ENCODE assay signal across 9 cellular contexts in the genomic region with DNA sequence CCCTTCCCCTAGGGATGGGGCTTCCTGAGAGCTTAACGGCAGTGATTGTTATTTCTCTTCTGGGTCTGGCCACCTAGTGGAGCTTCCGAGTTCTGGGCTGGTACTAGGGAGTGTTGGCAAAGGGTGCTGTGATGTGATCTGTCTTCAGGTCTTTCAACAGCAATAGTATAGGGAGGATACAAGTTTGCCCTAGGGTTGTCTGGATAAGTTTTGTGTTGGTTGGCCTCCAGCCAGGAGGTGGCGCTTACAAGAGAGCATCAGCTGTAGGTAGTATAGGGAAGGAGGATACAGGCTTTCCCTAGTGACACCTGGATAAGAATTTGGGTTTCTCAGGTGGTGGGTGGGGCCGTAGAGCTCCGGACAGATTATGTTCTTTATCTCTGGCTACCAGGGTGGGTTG. TPM values are rescaled to one million over a fixed set of nuclear protein-coding genes. Genes with fewer than 3 reads are reported as not detected.
DNase-seq lines count a peak whose midpoint lies in the region; ATAC-seq lines count a peak whose summit lies in the region.
"Had no signal": no experiment of that assay in that cellular context is flagged by ENCODE, and none has a peak within 500 bp of the region (broad histone marks: within the 10 kb centered on the region; RNA-seq: fewer than 3 reads in every experiment).

No MANE protein-coding gene starts in this region.

- no peaks in the 10 kb centered on the region for H3K79me2 ChIP-seq in trophoblast cell (ENCODE audit: control insufficient read depth, insufficient read depth, low read length, poor library complexity)

- no peak overlapping the region for H2BK12ac ChIP-seq in trophoblast cell (ENCODE audit: low read length)

- no peak overlapping the region for H3K18ac ChIP-seq in trophoblast cell (ENCODE audit: low read length)

- no peak overlapping the region for H3K4ac ChIP-seq in trophoblast cell (ENCODE audit: low read depth, low read length)

- peaks cover 0 to 2% of the 10 kb centered on the region in 2 experiments for H3K4me1 ChIP-seq in trophoblast cell (ENCODE audit: control insufficient read depth in 1 of 2, insufficient read depth in 2 of 2, low read length in 2 of 2)

- no peak overlapping the region for H2AK5ac ChIP-seq in trophoblast cell (ENCODE audit: low read length)

- peak; percentile 30 for DNase-seq in NCI-H82 (lab: John Stamatoyannopoulos, UW)
- DNase-seq in NCI-H82 treated with DMSO at 0.1 percent for 48 hours (lab: John Stamatoyannopoulos, UW; ENCODE audit: unreplicated experiment): no peak
- DNase-seq in OCI-M1 (lab: John Stamatoyannopoulos, UW): peak; percentile 10
- peak in 1 of 2 donors; percentile 18 for DNase-seq in trophoblast cell
- no peak for DNase-seq in SW 1271 (lab: John Stamatoyannopoulos, UW)
- DNase-seq in Kasumi-1 (lab: John Stamatoyannopoulos, UW): no peak
- no peak for DNase-seq in globus pallidus (ENCODE audit: low spot score)
- DNase-seq: NCI-H1436 had no signal

- H3K27ac ChIP-seq in trophoblast cell (ENCODE audit: low read depth, low read length): no peak overlapping the region

- no peaks in the 10 kb centered on the region for H3K27me3 ChIP-seq in trophoblast cell (ENCODE audit: insufficient read depth, low read length)

- no peak overlapping the region for H4K12ac ChIP-seq in trophoblast cell (ENCODE audit: low read depth, low read length)

- no peaks in the 10 kb centered on the region for H3K79me1 ChIP-seq in trophoblast cell (ENCODE audit: low read length)

- peak; percentile 36 for ATAC-seq in HG02840 (IDR thresholded peaks at IDR 0.05; ENCODE audit: low FRiP score, unreplicated experiment)

- no CpG with 5 or more reads among the region's 5 CpGs for WGBS in trophoblast cell (ENCODE audit: extremely low coverage, insufficient coverage, insufficient read length)

- H3K36me3 ChIP-seq in trophoblast cell (ENCODE audit: control insufficient read depth in 1 of 2, insufficient read depth in 2 of 2, low read length in 2 of 2): no peaks in the 10 kb centered on the region

- no peak overlapping the region for H3K14ac ChIP-seq in trophoblast cell (ENCODE audit: low read length)

- no peak overlapping the region for H3K4me3 ChIP-seq in trophoblast cell (ENCODE audit: low read depth, low read length)

- no peak overlapping the region for H4K91ac ChIP-seq in trophoblast cell (ENCODE audit: low read depth, low read length)

- no peak overlapping the region for H3K23ac ChIP-seq in trophoblast cell (ENCODE audit: low read length)

- no peak overlapping the region for H3K9ac ChIP-seq in trophoblast cell (ENCODE audit: low read length)

- no peaks in the 10 kb centered on the region for H3K9me3 ChIP-seq in trophoblast cell (ENCODE audit: insufficient read depth, low read depth, low read length)

- peak overlapping the region; percentile 25 for H4K8ac ChIP-seq in trophoblast cell (ENCODE audit: low read depth, low read length)

- H2BK5ac ChIP-seq in trophoblast cell (ENCODE audit: low read depth, low read length, poor library complexity): no peak overlapping the region

- no peak overlapping the region for H2AFZ ChIP-seq in trophoblast cell (ENCODE audit: insufficient read depth, low read length, poor library complexity)

- H3K4me2 ChIP-seq in trophoblast cell (ENCODE audit: low read length): no peak overlapping the region

- no peak overlapping the region for H2BK120ac ChIP-seq in trophoblast cell (ENCODE audit: insufficient read depth, low read length, poor library complexity)

RNA-seq across cellular contexts. Expression of a gene that starts 19.2 kb away (rescaled TPM):
- polyA plus RNA-seq in trophoblast cell (2013): 17.9 and 18.8 TPM in 2 replicates

Comparison
In these comparisons a context has a peak if more than half of its experiments do, and no peak if none do; other contexts are left out.
1. DNase-seq: peak in NCI-H82 (single experiment) and OCI-M1 (single experiment); none in NCI-H82 treated with DMSO at 0.1 percent for 48 hours (single experiment), SW 1271 (0 of 2), Kasumi-1 (0 of 2) and globus pallidus (single experiment).